8 cellular contexts compared by ENCODE assay signal in the genomic region with DNA sequence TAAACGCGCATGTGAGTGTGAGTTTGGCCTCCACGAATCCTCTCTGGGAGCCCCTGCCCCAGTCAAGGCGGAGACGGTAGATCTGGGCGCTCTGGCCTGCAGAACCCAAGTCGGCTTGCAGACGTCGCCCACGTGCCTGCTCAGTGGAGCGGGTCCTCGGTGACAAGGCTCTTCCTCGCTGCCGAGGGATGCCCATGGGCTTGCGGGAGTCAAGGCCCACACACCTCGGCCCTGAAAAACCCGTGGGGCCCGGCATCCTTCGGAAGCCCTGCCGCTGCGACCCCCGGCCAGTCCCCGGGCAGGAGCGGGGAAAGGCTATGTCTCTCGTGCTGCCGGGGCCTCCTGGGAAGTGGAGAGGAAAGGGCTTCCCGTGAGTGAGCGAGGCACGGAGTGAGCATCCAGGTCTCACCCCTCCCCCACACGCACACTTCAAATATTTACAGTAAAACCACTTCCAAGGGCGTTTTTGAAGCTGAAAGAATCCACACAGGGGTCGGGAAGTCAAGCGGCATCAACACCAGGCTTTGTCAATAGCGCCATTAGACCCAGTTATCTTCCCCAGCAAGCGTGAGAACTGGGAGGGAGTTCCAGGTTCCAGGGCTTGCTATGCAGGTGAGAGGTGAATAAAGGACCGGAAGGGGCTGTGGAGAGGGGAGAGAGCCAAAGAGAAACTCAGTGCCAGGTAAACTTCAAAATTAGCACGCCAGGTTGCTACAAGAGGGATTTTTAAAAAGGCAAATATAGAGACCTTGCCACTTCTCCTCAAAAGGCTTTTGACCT. TPM values are rescaled to one million over a fixed set of nuclear protein-coding genes. Genes with fewer than 3 reads are reported as not detected.
DNase-seq lines count a peak whose midpoint lies in the region; ATAC-seq, FAIRE-seq and TF ChIP-seq lines count a peak whose summit lies in the region.

No MANE protein-coding gene starts in this region.

- peaks cover 83% of the 10 kb centered on the region for H3K27me3 Mint-ChIP-seq in activated naive CD4-positive, alpha-beta T cell treated with anti-CD3 and anti-CD28 coated beads for 36 hours (ENCODE audit: low read depth)

- H3K4me1 Mint-ChIP-seq in activated naive CD4-positive, alpha-beta T cell treated with anti-CD3 and anti-CD28 coated beads for 36 hours (ENCODE audit: low read depth): peaks cover 18% of the 10 kb centered on the region

- H3K36me3 Mint-ChIP-seq in activated naive CD4-positive, alpha-beta T cell treated with anti-CD3 and anti-CD28 coated beads for 36 hours (ENCODE audit: low read depth): no peaks in the 10 kb centered on the region

- H3K79me2 ChIP-seq in endothelial cell of umbilical vein (ENCODE audit: control insufficient read depth, insufficient read depth, low read length): no peaks in the 10 kb centered on the region

- H3K9me3 ChIP-seq in endothelial cell of umbilical vein (replicated peaks; ENCODE audit: control insufficient read depth, insufficient read depth, low read length): no peaks in the 10 kb centered on the region
- no peaks in the 10 kb centered on the region for H3K9me3 ChIP-seq in thoracic aorta

- intact Hi-C loops in activated naive CD4-positive, alpha-beta T cell treated with anti-CD3 and anti-CD28 coated beads for 36 hours (cut with micrococcal nuclease): loop anchor here (5.0 kb wide), 1 partner anchor 1544 kb away; no protein-coding TSS in a partner anchor
- intact Hi-C loops in endothelial cell of umbilical vein (cut with micrococcal nuclease): no loop called here

- peaks cover 83 to 96% of the 10 kb centered on the region in 2 experiments for H3K27me3 ChIP-seq in endothelial cell of umbilical vein (ENCODE audit: control insufficient read depth in 2 of 2, insufficient read depth in 2 of 2, low read length in 2 of 2)
- peaks cover 15% of the 10 kb centered on the region for H3K27me3 ChIP-seq in thoracic aorta (replicated peaks; ENCODE audit: insufficient read depth)

- dilution Hi-C loops in endothelial cell of umbilical vein (cut with MboI; ENCODE audit: extremely low pct_ligation_motif_present, low sequenced_read_pairs): no loop called here

- no peak for FAIRE-seq in endothelial cell of umbilical vein (lab: Jason Lieb, UNC)

- peak overlapping the region; percentile 46 for H3K4me3 Mint-ChIP-seq in activated naive CD4-positive, alpha-beta T cell treated with anti-CD3 and anti-CD28 coated beads for 36 hours

- CTCF ChIA-PET in activated naive CD4-positive, alpha-beta T cell treated with anti-CD3 and anti-CD28 coated beads for 36 hours (lab: Charles Lee): interaction anchor here (0.8 kb wide), 1 partner anchor 9 kb away, joined by 3 read pairs; no protein-coding TSS in a partner anchor
- CTCF ChIA-PET in endothelial cell of umbilical vein (lab: Charles Lee): no interaction called here

- H3K27ac ChIP-seq in endothelial cell of umbilical vein (ENCODE audit: insufficient read depth, low read depth, low read length) (no peak overlapping the region), thoracic aorta (no peak overlapping the region)

- H3K4me3 ChIP-seq in endothelial cell of umbilical vein (replicated peaks in 1 of 3; ENCODE audit: insufficient read depth in 1 of 3, low read depth in 1 of 3, low read length in 3 of 3): no peak overlapping the region
- peak overlapping the region; percentile 64 for H3K4me3 ChIP-seq in thoracic aorta

- no peak overlapping the region for H3K27ac Mint-ChIP-seq in activated naive CD4-positive, alpha-beta T cell treated with anti-CD3 and anti-CD28 coated beads for 36 hours

- no peaks in the 10 kb centered on the region for H3K4me1 ChIP-seq in endothelial cell of umbilical vein (ENCODE audit: control insufficient read depth, extremely low read depth, insufficient read depth, low read length)
- H3K4me1 ChIP-seq in thoracic aorta (ENCODE audit: control insufficient read depth in 1 of 2, low read depth in 2 of 2): peaks cover 0 to 22% of the 10 kb centered on the region in 2 donors

- TF ChIP-seq CTCF in endothelial cell of umbilical vein (IDR thresholded peaks at IDR 0.05; ENCODE audit: extremely low read depth in 1 of 2, insufficient read depth in 1 of 2, low read depth in 1 of 2, low read length in 2 of 2) (no peak), thoracic aorta (IDR thresholded peaks at IDR 0.05) (no peak)

- H3K4me2 ChIP-seq in endothelial cell of umbilical vein (ENCODE audit: insufficient read depth, low read length): no peak overlapping the region

- no peak for TF ChIP-seq POLR2A in endothelial cell of umbilical vein (IDR thresholded peaks at IDR 0.05; ENCODE audit: low read depth, low read length)

- no peak for DNase-seq in activated naive CD4-positive, alpha-beta T cell treated with anti-CD3 and anti-CD28 coated beads for 36 hours
- no peak for DNase-seq in activated naive CD4-positive, alpha-beta T cell (lab: John Stamatoyannopoulos, UW)
- DNase-seq in NCI-H510A treated with DMSO at 0.1 percent for 48 hours (lab: John Stamatoyannopoulos, UW) (peak; percentile 84), endothelial cell of umbilical vein (ENCODE audit: low read depth, low spot score) (no peak), thoracic aorta (ENCODE audit: low spot score) (no peak), H4 (ENCODE audit: low spot score) (no peak), mesenteric fat pad (ENCODE audit: low spot score) (no peak)

- no peaks in the 10 kb centered on the region for H3K9me3 Mint-ChIP-seq in activated naive CD4-positive, alpha-beta T cell treated with anti-CD3 and anti-CD28 coated beads for 36 hours

- BruUV-seq in endothelial cell of umbilical vein (replicated peaks; lab: Mats Ljungman, UMichigan): no TSS peak

- ATAC-seq in thoracic aorta (ENCODE audit: insufficient number of reproducible peaks, low FRiP score, low read depth) (no peak), GM18502 (IDR thresholded peaks at IDR 0.05; ENCODE audit: poor library complexity, unreplicated experiment) (no peak)

- H2AFZ ChIP-seq in endothelial cell of umbilical vein (ENCODE audit: low read depth, low read length): no peak overlapping the region

- H3K9me1 ChIP-seq in endothelial cell of umbilical vein (replicated peaks; ENCODE audit: control insufficient read depth, extremely low read depth, insufficient read depth, low read length): no peaks in the 10 kb centered on the region

- H4K20me1 ChIP-seq in endothelial cell of umbilical vein (replicated peaks; ENCODE audit: control insufficient read depth, extremely low read depth, insufficient read depth, low read length): no peaks in the 10 kb centered on the region

- H3K36me3 ChIP-seq in endothelial cell of umbilical vein (ENCODE audit: control insufficient read depth in 2 of 2, extremely low read depth in 1 of 2, insufficient read depth in 2 of 2, low read length in 2 of 2) (no peaks in the 10 kb centered on the region), thoracic aorta (no peaks in the 10 kb centered on the region)

- no peak overlapping the region for H3K9ac ChIP-seq in endothelial cell of umbilical vein (replicated peaks; ENCODE audit: extremely low read depth, insufficient read depth, low read length)

- POLR2A ChIA-PET in endothelial cell of umbilical vein (lab: Charles Lee): no interaction called here

TF ChIP-seq in endothelial cell of umbilical vein, 7 proteins besides CTCF, POLR2A, EP300 and RAD21:
- TF ChIP-seq JUN (IDR thresholded peaks at IDR 0.05; ENCODE audit: borderline replicate concordance, insufficient read depth, insufficient read length, low read depth) (no peak), MYC (IDR thresholded peaks at IDR 0.05; ENCODE audit: low read depth, low read length) (no peak), POLR2AphosphoS5 (IDR thresholded peaks at IDR 0.05; ENCODE audit: insufficient read depth, low read depth, low read length) (no peak), EZH2 (IDR thresholded peaks at IDR 0.05; ENCODE audit: borderline replicate concordance, low read depth, low read length, severe bottlenecking) (peak; percentile 91), GATA2 (IDR thresholded peaks at IDR 0.05; ENCODE audit: insufficient read depth, insufficient read length, low read depth, low read length) (no peak), FOS (IDR thresholded peaks at IDR 0.05; ENCODE audit: borderline replicate concordance, insufficient read depth, low read length) (no peak)
- TF ChIP-seq, protein P1, sequence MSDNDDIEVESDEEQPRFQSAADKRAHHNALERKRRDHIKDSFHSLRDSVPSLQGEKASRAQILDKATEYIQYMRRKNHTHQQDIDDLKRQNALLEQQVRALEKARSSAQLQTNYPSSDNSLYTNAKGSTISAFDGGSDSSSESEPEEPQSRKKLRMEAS (IDR thresholded peaks at IDR 0.05; ENCODE audit: insufficient read depth, insufficient read length): no peak

RNA-seq across cellular contexts. Expression of a gene that starts 1.1 kb away (rescaled TPM):
- total RNA-seq in activated naive CD4-positive, alpha-beta T cell treated with anti-CD3 and anti-CD28 coated beads for 36 hours: under 1 TPM in 1 of 2 experiments, not detected in 1; 0.10 TPM
- total RNA-seq in endothelial cell of umbilical vein (not detected in 2 replicates), thoracic aorta (not detected), mesenteric fat pad (not detected)
- not detected in 2 replicates for polyA plus RNA-seq in endothelial cell of umbilical vein
- not detected in 2 replicates for polyA plus RNA-seq in endothelial cell of umbilical vein (2011; cell fraction: cytosol; rRNA removed)
- polyA plus RNA-seq in endothelial cell of umbilical vein (2011; cell fraction: nucleus; rRNA removed): not detected in 2 replicates
- not detected in 2 replicates for polyA plus RNA-seq in endothelial cell of umbilical vein (2012)
- not detected in 2 replicates for polyA minus RNA-seq in endothelial cell of umbilical vein
- 1.2 TPM for polyA minus RNA-seq in endothelial cell of umbilical vein (2011; cell fraction: cytosol; rRNA and poly(A)+ RNA removed)
- polyA minus RNA-seq in endothelial cell of umbilical vein (2011; cell fraction: nucleus; rRNA and poly(A)+ RNA removed): not detected in 2 replicates
- total RNA-seq in H4 (2014; rRNA removed; shearing (Covaris generic)): 0.21 and 0.29 TPM in 2 replicates
